ENCODE assay signal across 1 cellular context in genomic region chr5:10453564-10453963, GRCh38.
TF ChIP-seq lines count a peak whose summit lies in the region.

No MANE protein-coding gene starts in this region.

TF ChIP-seq in HCT116, 20 proteins besides CTCF, POLR2A, EP300 and RAD21 (continued from another document):
- TF ChIP-seq ZBTB33 (IDR thresholded peaks at IDR 0.05; ENCODE audit: extremely low read depth, insufficient replicate concordance, low read length) (no peak), CEBPB (IDR thresholded peaks at IDR 0.05; ENCODE audit: low read depth) (no peak), MAX (IDR thresholded peaks at IDR 0.05) (no peak), EZH2phosphoT487 (IDR thresholded peaks at IDR 0.05; ENCODE audit: borderline replicate concordance) (no peak), EZH2 (IDR thresholded peaks at IDR 0.05) (no peak), REST (IDR thresholded peaks at IDR 0.05; ENCODE audit: low read depth) (no peak), FOSL1 (IDR thresholded peaks at IDR 0.05; ENCODE audit: low read depth) (no peak), POLR2AphosphoS5 (IDR thresholded peaks at IDR 0.05; ENCODE audit: low read depth, low read length) (no peak), ELF1 (IDR thresholded peaks at IDR 0.05; ENCODE audit: borderline replicate concordance, low read depth) (no peak), TCF7L2 (IDR thresholded peaks at IDR 0.05; ENCODE audit: borderline replicate concordance, extremely low read depth, insufficient read depth, insufficient read length) (no peak), CBX3 (IDR thresholded peaks at IDR 0.05; ENCODE audit: low read depth) (no peak), ZNF274 (IDR thresholded peaks at IDR 0.05; ENCODE audit: low read depth, low read length) (no peak)
